In the genomic region with DNA sequence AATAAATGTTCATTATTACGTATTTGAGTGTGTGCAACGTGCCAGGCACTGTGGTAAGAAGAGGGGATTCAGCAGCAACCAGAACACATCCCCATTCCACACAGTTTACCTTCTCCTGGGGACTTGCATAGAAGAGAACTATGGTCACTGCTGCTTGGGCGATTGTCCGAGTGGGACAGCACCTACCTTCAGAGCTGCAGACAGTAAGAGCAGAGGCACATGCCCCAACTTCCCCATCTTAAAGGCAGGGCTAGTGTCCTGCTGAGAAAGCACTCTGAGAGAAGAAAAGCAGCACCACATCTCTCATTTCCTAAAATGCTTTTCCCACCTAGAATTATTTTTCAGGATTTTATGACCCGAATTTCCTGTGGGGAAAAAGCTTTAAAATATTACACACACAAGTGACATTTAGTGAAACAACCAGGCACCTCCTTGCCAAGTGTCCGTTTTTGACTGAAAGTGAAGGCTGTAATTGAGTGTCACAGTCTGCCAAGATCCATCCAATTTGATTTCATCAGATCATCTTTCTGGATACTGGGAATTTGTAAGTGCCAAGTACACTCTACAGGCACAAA, we compare ENCODE assay signal across 24 cellular contexts.
"Had no signal": no experiment of that assay in that cellular context is flagged by ENCODE, and none has a peak within 500 bp of the region (broad histone marks: within the 10 kb centered on the region; RNA-seq: fewer than 3 reads in every experiment).

No MANE protein-coding gene starts in this region.

- H3K9me3 ChIP-seq: esophagus squamous epithelium, left ventricle myocardium inferior, neutrophil, sigmoid colon, tibial artery had no signal

- H3K4me1 ChIP-seq: sigmoid colon had no signal

- DNase-seq: activated CD4-positive, alpha-beta T cell treated with anti-CD3 and anti-CD28 coated beads for 36 hours; activated CD4-positive, CD25-positive, alpha-beta regulatory T cell; activated CD8-positive, alpha-beta memory T cell treated with anti-CD3 and anti-CD28 coated beads, Interleukin-2, amount 10 ng/mL, durations not matched to agents 7 days and 5 days; activated CD8-positive, alpha-beta T cell treated with anti-CD3 and anti-CD28 coated beads, Interleukin-2, amount 10 ng/mL, durations not matched to agents 7 days and 5 days; activated naive CD8-positive, alpha-beta T cell treated with anti-CD3 and anti-CD28 coated beads, Interleukin-2, amount 50 U/mL, for 24 hours; activated T-cell treated with anti-CD3 and anti-CD28 coated beads, Interleukin-2, amount 50 U/mL, for 48 hours; amygdala; esophagus squamous epithelium; kidney glomerular epithelial cell; left ventricle myocardium inferior; nephron progenitor cell; sigmoid colon; small intestine; stimulated activated CD4-positive, alpha-beta T cell treated with anti-CD3 and anti-CD28 coated beads, Interleukin-1b, Interleukin-23, amount 100 ng/mL, for 48 hours; stimulated activated CD4-positive, alpha-beta T cell treated with anti-CD3 and anti-CD28 coated beads, Interleukin-4, amount 100 ng/mL, for 4 hours; stimulated activated CD8-positive, alpha-beta memory T cell treated with anti-CD3 and anti-CD28 coated beads, Interleukin-4, amount 100 ng/mL, for 48 hours; stimulated activated naive CD8-positive, alpha-beta T cell treated with anti-CD3 and anti-CD28 coated beads, Interleukin-15, amount 100 ng/mL, for 72 hours; T-helper 1 cell had no signal

- H3K27me3 ChIP-seq: esophagus squamous epithelium, neutrophil, sigmoid colon, tibial artery had no signal

- FAIRE-seq: frontal cortex, small intestine had no signal

- H3K27ac ChIP-seq: epithelial cell of prostate, esophagus squamous epithelium, left ventricle myocardium inferior, neutrophil, sigmoid colon, tibial artery had no signal

- ATAC-seq: activated CD4-positive, alpha-beta T cell treated with anti-CD3 and anti-CD28 coated beads for 36 hours; activated CD8-positive, alpha-beta memory T cell treated with anti-CD3 and anti-CD28 coated beads, Interleukin-2, amount 10 ng/mL, durations not matched to agents 7 days and 5 days; activated CD8-positive, alpha-beta T cell treated with anti-CD3 and anti-CD28 coated beads, Interleukin-2, amount 10 ng/mL, durations not matched to agents 7 days and 5 days; activated naive CD8-positive, alpha-beta T cell treated with anti-CD3 and anti-CD28 coated beads, Interleukin-2, amount 50 U/mL, for 24 hours; stimulated activated memory B cell treated with anti-CD40 and anti-IgM and Interleukin-4, amounts not matched to agents 10 μg/mL and 1 μg/mL and 100 μg/mL, for 72 hours; stimulated activated naive CD8-positive, alpha-beta T cell treated with anti-CD3 and anti-CD28 coated beads, Interleukin-15, amount 100 ng/mL, for 72 hours had no signal

- H3K4me3 ChIP-seq: esophagus squamous epithelium, left ventricle myocardium inferior, lung, sigmoid colon, tibial artery had no signal
